In genomic region chr2:46648141-46648742, GRCh38 we compare ENCODE assay signal across 26 cellular contexts. TPM values are rescaled to one million over a fixed set of nuclear protein-coding genes. Genes with fewer than 3 reads are reported as not detected.
DNase-seq lines count a peak whose midpoint lies in the region; ATAC-seq and TF ChIP-seq lines count a peak whose summit lies in the region.
"Had no signal": no experiment of that assay in that cellular context is flagged by ENCODE, and none has a peak within 500 bp of the region (broad histone marks: within the 10 kb centered on the region; RNA-seq: fewer than 3 reads in every experiment).

No MANE protein-coding gene starts in this region.

- H3K27ac ChIP-seq in osteoblast (ENCODE audit: low read depth, low read length), result peak overlapping the region; percentile 0
- H3K27ac ChIP-seq: adrenal gland, esophagus squamous epithelium, HL-60 had no signal

- ATAC-seq in HG03025 (IDR thresholded peaks at IDR 0.05; ENCODE audit: low FRiP score, unreplicated experiment) (no peak), HG03095 (IDR thresholded peaks at IDR 0.05; ENCODE audit: unreplicated experiment) (no peak), HG03280 (IDR thresholded peaks at IDR 0.05; ENCODE audit: unreplicated experiment) (no peak)
- ATAC-seq: Right ventricle myocardium inferior; stimulated activated naive CD8-positive, alpha-beta T cell treated with anti-CD3 and anti-CD28 coated beads, Interleukin-15, amount 100 ng/mL, for 72 hours had no signal

- H3K79me2 ChIP-seq in osteoblast (ENCODE audit: insufficient read depth, low read length), result no peaks in the 10 kb centered on the region

- H3K9me3 ChIP-seq in osteoblast (ENCODE audit: low read depth, low read length), result no peaks in the 10 kb centered on the region
- H3K9me3 ChIP-seq: adrenal gland, esophagus squamous epithelium had no signal

- no peak overlapping the region for H3K4me2 ChIP-seq in osteoblast (ENCODE audit: insufficient read depth, low read length)

- H3K36me3 ChIP-seq in osteoblast (ENCODE audit: insufficient read depth, low read length), result no peaks in the 10 kb centered on the region
- H3K36me3 ChIP-seq: adrenal gland, esophagus squamous epithelium had no signal

- TF ChIP-seq CTCF in AG10803 (conservative IDR thresholded peaks at IDR 0.05; ENCODE audit: low read length) (no peak), osteoblast (IDR thresholded peaks at IDR 0.05; ENCODE audit: extremely low read depth, low read depth, low read length) (no peak)

- DNase-seq in AG10803 (ENCODE audit: low read depth) (peak; percentile 78), amniotic epithelial cell (ENCODE audit: low read depth) (peak; percentile 98), fibroblast of peridontal ligament (ENCODE audit: extremely low read depth) (peak; percentile 69), osteoblast (ENCODE audit: insufficient read length, low spot score, missing footprints) (no peak), hepatic stellate cell (ENCODE audit: low spot score) (no peak)
- DNase-seq: ACHN; activated CD4-positive, alpha-beta T cell treated with anti-CD3 and anti-CD28 coated beads, Interleukin-2, amount 10 ng/mL, durations not matched to agents 7 days and 5 days; activated effector memory CD4-positive, alpha-beta T cell treated with anti-CD3 and anti-CD28 coated beads, Interleukin-2, amount 50 U/mL, for 16 hours; adrenal gland; CD4-positive, CD25-positive, alpha-beta regulatory T cell; esophagus squamous epithelium; hippocampal formation; islet precursor cell; KBM-7; naive B cell; NCI-H1048; NCI-H2081 treated with DMSO at 0.1 percent for 48 hours; NCI-H510A; stimulated activated naive CD8-positive, alpha-beta T cell treated with anti-CD3 and anti-CD28 coated beads, Interleukin-15, amount 100 ng/mL, for 72 hours; SW 1271 had no signal

- H2AFZ ChIP-seq in osteoblast (ENCODE audit: low read length), result no peak overlapping the region

- H3K4me1 ChIP-seq in osteoblast (ENCODE audit: insufficient read depth, low read length), result peaks cover 47% of the 10 kb centered on the region

- H3K27me3 ChIP-seq in osteoblast (ENCODE audit: insufficient read depth, low read length), result no peaks in the 10 kb centered on the region
- H3K27me3 ChIP-seq: adrenal gland had no signal

- H4K20me1 ChIP-seq in osteoblast (ENCODE audit: insufficient read depth, low read length), result no peaks in the 10 kb centered on the region

- H3K4me3 ChIP-seq in AG10803 (ENCODE audit: low read length), result no peak overlapping the region
- no peak overlapping the region for H3K4me3 ChIP-seq in osteoblast (ENCODE audit: insufficient read depth, low read length)
- H3K4me3 ChIP-seq: adrenal gland, esophagus squamous epithelium, skin epidermis had no signal

RNA-seq across cellular contexts. Expression of gene CRIPT, which starts 31.2 kb away (rescaled TPM):
- 28.6 and 29.2 TPM in 2 replicates for total RNA-seq in osteoblast

RNA-seq across cellular contexts. Expression of gene PIGF, which starts 31.4 kb away (rescaled TPM):
- total RNA-seq in osteoblast, result 16.5 and 16.6 TPM in 2 replicates

RNA-seq across cellular contexts. Expression of gene SOCS5, which starts 50.9 kb away (rescaled TPM):
- total RNA-seq in osteoblast, result 124 and 136 TPM in 2 replicates

Comparison
In these comparisons a context has a peak if more than half of its experiments do, and no peak if none do; other contexts are left out.
1. DNase-seq: peak in AG10803 (single experiment), amniotic epithelial cell (single experiment) and fibroblast of peridontal ligament (single experiment); none in osteoblast (single experiment) and hepatic stellate cell (single experiment).